Comparison of ENCODE assay signal across 28 cellular contexts in genomic region chr1:192587386-192588276, GRCh38. TPM values are rescaled to one million over a fixed set of nuclear protein-coding genes. Genes with fewer than 3 reads are reported as not detected.
"Had no signal": no experiment of that assay in that cellular context is flagged by ENCODE, and none has a peak within 500 bp of the region (broad histone marks: within the 10 kb centered on the region; RNA-seq: fewer than 3 reads in every experiment).

No MANE protein-coding gene starts in this region.

- DNase-seq: activated CD4-positive, alpha-beta T cell treated with anti-CD3 and anti-CD28 coated beads for 1 hour; activated CD4-positive, alpha-beta T cell treated with anti-CD3 and anti-CD28 coated beads, Interleukin-2, amount 10 ng/mL, durations not matched to agents 24 days and 14 days; activated CD4-positive, alpha-beta T cell treated with anti-CD3 and anti-CD28 coated beads, Interleukin-2, amount 50 U/mL, for 48 hours; activated CD8-positive, alpha-beta memory T cell treated with anti-CD3 and anti-CD28 coated beads, Interleukin-2, amount 10 ng/mL, durations not matched to agents 7 days and 5 days; activated effector memory CD4-positive, alpha-beta T cell treated with anti-CD3 and anti-CD28 coated beads, Interleukin-2, amount 50 U/mL, for 16 hours; activated naive CD4-positive, alpha-beta T cell treated with Interleukin-2 at 50 U/mL for 16 hours; activated naive CD8-positive, alpha-beta T cell treated with anti-CD3 and anti-CD28 coated beads, Interleukin-2, amount 50 U/mL, for 24 hours; activated T-cell treated with anti-CD3 and anti-CD28 coated beads, Interleukin-2, amount 50 U/mL, for 24 hours; amniotic stem cell; body of pancreas; KG1; NCI-H1092; NCI-H1417 treated with DMSO at 0.1 percent for 48 hours; NCI-H1694; NCI-H2029 treated with DMSO at 0.1 percent for 48 hours; NCI-H510A treated with DMSO at 0.1 percent for 48 hours; NCI-H69; NK-92 treated with Interleukin-12 subunit alpha and Interleukin-12 subunit beta, amount 100 ng/mL, for 24 hours; OCI-M1; SHP77 treated with DMSO at 0.1 percent for 48 hours had no signal

- H3K27ac ChIP-seq: ascending aorta, body of pancreas had no signal

- ATAC-seq: activated CD8-positive, alpha-beta memory T cell treated with anti-CD3 and anti-CD28 coated beads, Interleukin-2, amount 10 ng/mL, durations not matched to agents 7 days and 5 days; activated naive CD8-positive, alpha-beta T cell treated with anti-CD3 and anti-CD28 coated beads, Interleukin-2, amount 50 U/mL, for 24 hours; body of pancreas had no signal

- H3K27me3 Mint-ChIP-seq: activated CD8-positive, alpha-beta memory T cell treated with anti-CD3 and anti-CD28 coated beads, Interleukin-2, amount 10 ng/mL, durations not matched to agents 7 days and 5 days; activated T-cell treated with anti-CD3 and anti-CD28 coated beads, Interleukin-2, amount 50 U/mL, for 24 hours; IgD-negative memory B cell had no signal

- H3K9me3 Mint-ChIP-seq: activated CD4-positive, alpha-beta T cell treated with anti-CD3 and anti-CD28 coated beads, Interleukin-2, amount 10 ng/mL, durations not matched to agents 24 days and 14 days; activated naive CD4-positive, alpha-beta T cell treated with anti-CD3 and anti-CD28 coated beads, Interleukin-2, amount 50 U/mL, for 72 hours; activated naive CD8-positive, alpha-beta T cell treated with anti-CD3 and anti-CD28 coated beads, Interleukin-2, amount 50 U/mL, for 24 hours; activated T-cell treated with anti-CD3 and anti-CD28 coated beads, Interleukin-2, amount 50 U/mL, for 24 hours; activated T-helper 1 cell treated with anti-CD3 and anti-CD28 coated beads, Interleukin-12 subunit alpha, Interleukin-12 subunit beta, Interleukin-2, Interleukin-4 antibody, amounts not matched to agents 30 ng/mL and 10 ng/mL and 1 ng/mL, durations not matched to agents 14 hours and 24 hours and 36 hours; IgD-negative memory B cell; T-helper 1 cell treated with Interleukin-12 subunit alpha and Interleukin-12 subunit beta and Interleukin-4 antibody, amounts not matched to agents 30 μg/mL and 1 μg/mL, for 36 hours had no signal

- H3K27me3 ChIP-seq: ascending aorta, body of pancreas had no signal

- H3K36me3 Mint-ChIP-seq: activated CD8-positive, alpha-beta memory T cell treated with anti-CD3 and anti-CD28 coated beads, Interleukin-2, amount 10 ng/mL, durations not matched to agents 7 days and 5 days; activated naive CD4-positive, alpha-beta T cell treated with anti-CD3 and anti-CD28 coated beads, Interleukin-2, amount 50 U/mL, for 72 hours; IgD-negative memory B cell had no signal

- H3K36me3 ChIP-seq: ascending aorta had no signal

- H3K4me3 Mint-ChIP-seq: activated CD4-positive, alpha-beta T cell treated with anti-CD3 and anti-CD28 coated beads, Interleukin-2, amount 10 ng/mL, durations not matched to agents 24 days and 14 days; activated CD8-positive, alpha-beta memory T cell treated with anti-CD3 and anti-CD28 coated beads, Interleukin-2, amount 10 ng/mL, durations not matched to agents 7 days and 5 days; activated naive CD8-positive, alpha-beta T cell treated with anti-CD3 and anti-CD28 coated beads, Interleukin-2, amount 50 U/mL, for 24 hours; activated T-cell treated with anti-CD3 and anti-CD28 coated beads, Interleukin-2, amount 50 U/mL, for 24 hours; activated T-helper 1 cell treated with anti-CD3 and anti-CD28 coated beads, Interleukin-12 subunit alpha, Interleukin-12 subunit beta, Interleukin-2, Interleukin-4 antibody, amounts not matched to agents 30 ng/mL and 10 ng/mL and 1 ng/mL, durations not matched to agents 14 hours and 24 hours and 36 hours; IgD-negative memory B cell; T-helper 1 cell treated with Interleukin-12 subunit alpha and Interleukin-12 subunit beta and Interleukin-4 antibody, amounts not matched to agents 30 μg/mL and 1 μg/mL, for 36 hours had no signal

- H3K4me1 ChIP-seq: ascending aorta, body of pancreas had no signal

- H3K27ac Mint-ChIP-seq: activated CD4-positive, alpha-beta T cell treated with anti-CD3 and anti-CD28 coated beads, Interleukin-2, amount 10 ng/mL, durations not matched to agents 24 days and 14 days; activated CD8-positive, alpha-beta memory T cell treated with anti-CD3 and anti-CD28 coated beads, Interleukin-2, amount 10 ng/mL, durations not matched to agents 7 days and 5 days; activated naive CD4-positive, alpha-beta T cell treated with anti-CD3 and anti-CD28 coated beads, Interleukin-2, amount 50 U/mL, for 72 hours; activated naive CD8-positive, alpha-beta T cell treated with anti-CD3 and anti-CD28 coated beads, Interleukin-2, amount 50 U/mL, for 24 hours; activated T-cell treated with anti-CD3 and anti-CD28 coated beads, Interleukin-2, amount 50 U/mL, for 24 hours; activated T-helper 1 cell treated with anti-CD3 and anti-CD28 coated beads, Interleukin-12 subunit alpha, Interleukin-12 subunit beta, Interleukin-2, Interleukin-4 antibody, amounts not matched to agents 30 ng/mL and 10 ng/mL and 1 ng/mL, durations not matched to agents 14 hours and 24 hours and 36 hours; T-helper 1 cell treated with Interleukin-12 subunit alpha and Interleukin-12 subunit beta and Interleukin-4 antibody, amounts not matched to agents 30 μg/mL and 1 μg/mL, for 36 hours had no signal

- H3K9me3 ChIP-seq: ascending aorta, body of pancreas had no signal

- H3K4me1 Mint-ChIP-seq: activated CD4-positive, alpha-beta T cell treated with anti-CD3 and anti-CD28 coated beads, Interleukin-2, amount 10 ng/mL, durations not matched to agents 24 days and 14 days; IgD-negative memory B cell had no signal

- H3K4me3 ChIP-seq: ascending aorta, body of pancreas had no signal

RNA-seq across cellular contexts. Expression of gene RGS1, which starts 12.1 kb away (rescaled TPM):
- total RNA-seq: M059J had no signal

RNA-seq across cellular contexts. Expression of gene RGS13, which starts 48.3 kb away (rescaled TPM):
- total RNA-seq: activated CD4-positive, alpha-beta T cell treated with anti-CD3 and anti-CD28 coated beads, Interleukin-2, amount 10 ng/mL, durations not matched to agents 24 days and 14 days; activated naive CD4-positive, alpha-beta T cell treated with anti-CD3 and anti-CD28 coated beads, Interleukin-2, amount 50 U/mL, for 72 hours; activated T-helper 1 cell treated with anti-CD3 and anti-CD28 coated beads, Interleukin-12 subunit alpha, Interleukin-12 subunit beta, Interleukin-2, Interleukin-4 antibody, amounts not matched to agents 30 ng/mL and 10 ng/mL and 1 ng/mL, durations not matched to agents 14 hours and 24 hours and 36 hours; ascending aorta; LHCN-M2; SK-MEL-5 had no signal
